Comparison of ENCODE assay signal across 29 cellular contexts in genomic region chr1:29444782-29445325, GRCh38.
DNase-seq lines count a peak whose midpoint lies in the region; ATAC-seq and TF ChIP-seq lines count a peak whose summit lies in the region.
"Had no signal": no experiment of that assay in that cellular context is flagged by ENCODE, and none has a peak within 500 bp of the region (broad histone marks: within the 10 kb centered on the region; RNA-seq: fewer than 3 reads in every experiment).

No MANE protein-coding gene starts in this region.

- H3K36me3 ChIP-seq in endodermal cell (ENCODE audit: control insufficient read depth, insufficient read depth, low read length) (no peaks in the 10 kb centered on the region), mesendoderm (ENCODE audit: control insufficient read depth, insufficient read depth, low read length) (no peaks in the 10 kb centered on the region)
- H3K36me3 ChIP-seq: BE2C, MG63, SJCRH30 had no signal

- peak overlapping the region; percentile 24 for H3K23ac ChIP-seq in mesendoderm (ENCODE audit: low read length)

- H2AK5ac ChIP-seq in mesendoderm (ENCODE audit: low read length) = no peak overlapping the region

- no peak overlapping the region for H3K27ac ChIP-seq in endodermal cell (ENCODE audit: low read depth, low read length)
- H3K27ac ChIP-seq in mesendoderm (ENCODE audit: low read depth, low read length) = no peak overlapping the region
- H3K27ac ChIP-seq: PC-9, SJCRH30 had no signal

- no peaks in the 10 kb centered on the region for H3K79me1 ChIP-seq in mesendoderm (ENCODE audit: low read length)

- H3K9ac ChIP-seq in endodermal cell (ENCODE audit: extremely low read depth, low read length, poor library complexity, severe bottlenecking) = no peak overlapping the region
- H3K9ac ChIP-seq in mesendoderm (ENCODE audit: low read length) = no peak overlapping the region

- no peak overlapping the region for H4K5ac ChIP-seq in mesendoderm (ENCODE audit: low read length)

- no peak overlapping the region for H3K4me3 Mint-ChIP-seq in endodermal cell
- H3K4me3 Mint-ChIP-seq: CD14-positive monocyte; CD8-positive, alpha-beta memory T cell had no signal

- no peak overlapping the region for H3K56ac ChIP-seq in mesendoderm (ENCODE audit: low read length)

- no peak overlapping the region for H3K18ac ChIP-seq in mesendoderm (ENCODE audit: low read length)

- no peak overlapping the region for H2BK120ac ChIP-seq in mesendoderm (ENCODE audit: low read depth, low read length)

- DNase-seq in activated effector memory CD4-positive, alpha-beta T cell treated with anti-CD3 and anti-CD28 coated beads, Interleukin-2, amount 50 U/mL, for 16 hours = peak; percentile 57
- no peak for DNase-seq in activated effector memory CD4-positive, alpha-beta T cell treated with Interleukin-2 at 50 U/mL for 16 hours
- DNase-seq in endodermal cell (peak; percentile 46), mesendoderm (no peak), sciatic nerve (ENCODE audit: low spot score) (peak; percentile 17), NCI-H69 (lab: John Stamatoyannopoulos, UW) (no peak), HuH-7.5 (ENCODE audit: low spot score) (no peak)
- DNase-seq: 8988T; ACHN; BE2C; CD8-positive, alpha-beta memory T cell; DMS 273 treated with DMSO at 0.1 percent for 48 hours; DMS79; EL; GDM1; IMR-90; KG1; MG63; NCI-H1105 treated with DMSO at 0.1 percent for 48 hours; NCI-H146; NCI-H1930; NCI-H446; NCI-H524 treated with DMSO at 0.1 percent for 48 hours; PC-9; SJCRH30 had no signal

- no peak overlapping the region for H3K4me3 ChIP-seq in endodermal cell (ENCODE audit: low read length)
- no peak overlapping the region for H3K4me3 ChIP-seq in mesendoderm (ENCODE audit: low read length)
- H3K4me3 ChIP-seq: GM12878, MG63, PC-9, SJCRH30 had no signal

- no peaks in the 10 kb centered on the region for H3K36me3 Mint-ChIP-seq in endodermal cell (ENCODE audit: low read depth)
- H3K36me3 Mint-ChIP-seq: CD14-positive monocyte; CD8-positive, alpha-beta memory T cell had no signal

- intact Hi-C loops in sciatic nerve (cut with DNase I) = no loop called here

- no peaks in the 10 kb centered on the region for H3K79me2 ChIP-seq in mesendoderm (ENCODE audit: control insufficient read depth, insufficient read depth, low read length)

- no peaks in the 10 kb centered on the region for H3K9me3 ChIP-seq in endodermal cell (ENCODE audit: control insufficient read depth, low read length)
- H3K9me3 ChIP-seq: BE2C, MG63, SJCRH30 had no signal

- H2BK15ac ChIP-seq in mesendoderm (replicated peaks; ENCODE audit: low read depth) = no peak overlapping the region

- no peak overlapping the region for H2BK5ac ChIP-seq in mesendoderm (ENCODE audit: low read length)

- no peaks in the 10 kb centered on the region for H3K9me3 Mint-ChIP-seq in endodermal cell
- H3K9me3 Mint-ChIP-seq: CD14-positive monocyte; CD8-positive, alpha-beta memory T cell had no signal

- no peak overlapping the region for H3K27ac Mint-ChIP-seq in endodermal cell
- H3K27ac Mint-ChIP-seq: CD8-positive, alpha-beta memory T cell had no signal

- H3K4ac ChIP-seq in mesendoderm (ENCODE audit: low read depth, low read length) = no peak overlapping the region

- H3K4me1 ChIP-seq in endodermal cell (ENCODE audit: control insufficient read depth, insufficient read depth, low read length) (peaks cover 2% of the 10 kb centered on the region), mesendoderm (ENCODE audit: control insufficient read depth, low read depth, low read length) (peaks cover 5% of the 10 kb centered on the region)
- H3K4me1 ChIP-seq: BE2C, SJCRH30 had no signal

- H3K27me3 ChIP-seq in endodermal cell (ENCODE audit: control insufficient read depth, insufficient read depth, low read length, poor library complexity, severe bottlenecking) (no peaks in the 10 kb centered on the region), mesendoderm (ENCODE audit: insufficient read depth, low read length, poor library complexity) (no peaks in the 10 kb centered on the region)
- H3K27me3 ChIP-seq: BE2C, SJCRH30 had no signal

- H3K4me2 ChIP-seq in mesendoderm (ENCODE audit: low read length) = no peak overlapping the region
- H3K4me2 ChIP-seq: PC-9 had no signal

- no peak for TF ChIP-seq CTCF in endodermal cell (conservative IDR thresholded peaks at IDR 0.05)

- ATAC-seq in sciatic nerve = no peak
- no peak for ATAC-seq in GM18517 (IDR thresholded peaks at IDR 0.05; ENCODE audit: unreplicated experiment)
- ATAC-seq: GM12878, Right ventricle myocardium inferior had no signal

- peaks cover 13% of the 10 kb centered on the region for H3K4me1 Mint-ChIP-seq in endodermal cell
- H3K4me1 Mint-ChIP-seq: CD8-positive, alpha-beta memory T cell had no signal

- peaks cover 2% of the 10 kb centered on the region for H3K27me3 Mint-ChIP-seq in endodermal cell (ENCODE audit: insufficient read depth)

- H4K8ac ChIP-seq in mesendoderm (ENCODE audit: low read depth, low read length) = no peak overlapping the region

- 71 to 91% methylated on average over 1 to 6 of the region's 6 CpGs for WGBS in endodermal cell (ENCODE audit: insufficient coverage in 1 of 2, insufficient read length in 1 of 2), 2 experiments
- WGBS in mesendoderm (ENCODE audit: extremely low coverage, insufficient coverage, low lambda C conversion rate) = no CpG with 5 or more reads among the region's 6 CpGs

Comparison
In these comparisons a context has a peak if more than half of its experiments do, and no peak if none do; other contexts are left out.
1. DNase-seq: peak in activated effector memory CD4-positive, alpha-beta T cell treated with anti-CD3 and anti-CD28 coated beads, Interleukin-2, amount 50 U/mL, for 16 hours (single experiment), endodermal cell (single experiment) and sciatic nerve (single experiment); none in activated effector memory CD4-positive, alpha-beta T cell treated with Interleukin-2 at 50 U/mL for 16 hours (single experiment), mesendoderm (single experiment), NCI-H69 (single experiment) and HuH-7.5 (single experiment).